In genomic region chr19:7871530-7872305, GRCh38 we compare ENCODE assay signal across 1 cellular context.
TF ChIP-seq lines count a peak whose summit lies in the region.

No MANE protein-coding gene starts in this region.

TF ChIP-seq in HepG2, 621 proteins besides CTCF, POLR2A, EP300 and RAD21 (continued from another document and continues in another):
- TF ChIP-seq TEAD3 (CRISPR knock-in tag; optimal IDR thresholded peaks at IDR 0.05; ENCODE audit: borderline replicate concordance), result peak; percentile 10
- TF ChIP-seq ZNF331 (CRISPR knock-in tag; IDR thresholded peaks at IDR 0.05), result no peak; the same call in 1 of the 2 replicates
- no peak for TF ChIP-seq ZNF883 (CRISPR knock-in tag; IDR thresholded peaks at IDR 0.05; ENCODE audit: not compliant biosample characterization)
- 0 out of 2 replicates have a peak, but pooled peaks have one; percentile 16 for TF ChIP-seq NR2C2 (CRISPR knock-in tag; IDR thresholded peaks at IDR 0.05; ENCODE audit: borderline replicate concordance)
- no peak for TF ChIP-seq KLF11 (CRISPR knock-in tag; IDR thresholded peaks at IDR 0.05)
- no peak for TF ChIP-seq ZNF788 (CRISPR knock-in tag; IDR thresholded peaks at IDR 0.05; ENCODE audit: borderline replicate concordance)
- no peak for TF ChIP-seq ATF3 (CRISPR knock-in tag; IDR thresholded peaks at IDR 0.05)
- TF ChIP-seq ZNF446 (CRISPR knock-in tag; IDR thresholded peaks at IDR 0.05), result no peak
- no peak for TF ChIP-seq KMT2B (CRISPR knock-in tag; IDR thresholded peaks at IDR 0.05)
- TF ChIP-seq ZNF17 (CRISPR knock-in tag; IDR thresholded peaks at IDR 0.05), result no peak
- TF ChIP-seq ZBTB39 (CRISPR knock-in tag; IDR thresholded peaks at IDR 0.05), result no peak
- TF ChIP-seq SMAD3 (CRISPR knock-in tag; IDR thresholded peaks at IDR 0.05), result no peak
- TF ChIP-seq HNF4G (IDR thresholded peaks at IDR 0.05; ENCODE audit: borderline replicate concordance, low read depth, low read length), result no peak
- TF ChIP-seq HNF4G (CRISPR knock-in tag; IDR thresholded peaks at IDR 0.05; ENCODE audit: borderline replicate concordance, low read depth), result no peak
- no peak for TF ChIP-seq ZNF24 (IDR thresholded peaks at IDR 0.05)
- TF ChIP-seq HMGXB3 (CRISPR knock-in tag; IDR thresholded peaks at IDR 0.05; ENCODE audit: borderline replicate concordance), result no peak
- no peak for TF ChIP-seq AGO1 (IDR thresholded peaks at IDR 0.05; ENCODE audit: low read depth, low read length, poor library complexity, severe bottlenecking)
- TF ChIP-seq ZNF136 (CRISPR knock-in tag; IDR thresholded peaks at IDR 0.05; ENCODE audit: low read depth), result no peak
- TF ChIP-seq ZNF564 (CRISPR knock-in tag; IDR thresholded peaks at IDR 0.05), result no peak
- no peak for TF ChIP-seq PPARG (CRISPR knock-in tag; conservative IDR thresholded peaks at IDR 0.05)
- no peak for TF ChIP-seq SUZ12 (IDR thresholded peaks at IDR 0.05; ENCODE audit: low read depth, low read length)
- no peak for TF ChIP-seq ZNF768 (CRISPR knock-in tag; IDR thresholded peaks at IDR 0.05)
- TF ChIP-seq HOMEZ (CRISPR knock-in tag; IDR thresholded peaks at IDR 0.05; ENCODE audit: low read depth), result peak; percentile 47; the same call in 1 of the 2 replicates
- TF ChIP-seq HMGA1 (CRISPR knock-in tag; conservative IDR thresholded peaks at IDR 0.05), result no peak
- no peak for TF ChIP-seq ZNF224 (CRISPR knock-in tag; IDR thresholded peaks at IDR 0.05)
- TF ChIP-seq IRF1 (CRISPR knock-in tag; IDR thresholded peaks at IDR 0.05; ENCODE audit: low read depth), result no peak
- TF ChIP-seq SPEN (CRISPR knock-in tag; IDR thresholded peaks at IDR 0.05; ENCODE audit: low read depth), result no peak
- TF ChIP-seq KDM6A (CRISPR knock-in tag; IDR thresholded peaks at IDR 0.05; ENCODE audit: low read depth), result no peak
- TF ChIP-seq HMG20A (CRISPR knock-in tag; IDR thresholded peaks at IDR 0.05; ENCODE audit: borderline replicate concordance), result no peak
- TF ChIP-seq ZNF710 (CRISPR knock-in tag; IDR thresholded peaks at IDR 0.05; ENCODE audit: borderline replicate concordance), result no peak
- no peak for TF ChIP-seq CERS6 (CRISPR knock-in tag; IDR thresholded peaks at IDR 0.05)
- no peak for TF ChIP-seq ZNF552 (CRISPR knock-in tag; IDR thresholded peaks at IDR 0.05; ENCODE audit: borderline replicate concordance)
- no peak for TF ChIP-seq IKZF1 (IDR thresholded peaks at IDR 0.05)
- TF ChIP-seq PAWR (CRISPR knock-in tag; IDR thresholded peaks at IDR 0.05; ENCODE audit: borderline replicate concordance), result no peak
- TF ChIP-seq SRSF4 (IDR thresholded peaks at IDR 0.05; ENCODE audit: low read depth, low read length, poor library complexity, severe bottlenecking), result no peak
- no peak for TF ChIP-seq ETV5 (CRISPR knock-in tag; IDR thresholded peaks at IDR 0.05; ENCODE audit: borderline replicate concordance)
- peak; percentile 64 for TF ChIP-seq TBX2 (CRISPR knock-in tag; IDR thresholded peaks at IDR 0.05; ENCODE audit: borderline replicate concordance)
- TF ChIP-seq ZSCAN5A (CRISPR knock-in tag; IDR thresholded peaks at IDR 0.05; ENCODE audit: borderline replicate concordance), result no peak
- TF ChIP-seq U2AF1 (optimal IDR thresholded peaks at IDR 0.05; ENCODE audit: low read depth, low read length), result no peak
- TF ChIP-seq PHF5A (CRISPR knock-in tag; IDR thresholded peaks at IDR 0.05; ENCODE audit: low read depth, unreplicated experiment), result no peak
- TF ChIP-seq ZNF124 (CRISPR knock-in tag; IDR thresholded peaks at IDR 0.05), result no peak
- TF ChIP-seq TARDBP (CRISPR knock-in tag; IDR thresholded peaks at IDR 0.05), result no peak
- no peak for TF ChIP-seq ZMAT3 (CRISPR knock-in tag; conservative IDR thresholded peaks at IDR 0.05)
- TF ChIP-seq HDAC1 (CRISPR knock-in tag; IDR thresholded peaks at IDR 0.05), result no peak; the same call in 1 of the 2 replicates
- TF ChIP-seq RFX3 (CRISPR knock-in tag; IDR thresholded peaks at IDR 0.05), result no peak
- TF ChIP-seq PRMT3 (CRISPR knock-in tag; IDR thresholded peaks at IDR 0.05; ENCODE audit: borderline replicate concordance, low read depth), result no peak
- no peak for TF ChIP-seq ZNF337 (CRISPR knock-in tag; IDR thresholded peaks at IDR 0.05; ENCODE audit: borderline replicate concordance, low read depth)
- no peak for TF ChIP-seq ZNF292 (CRISPR knock-in tag; IDR thresholded peaks at IDR 0.05; ENCODE audit: borderline replicate concordance, low read depth)
- no peak for TF ChIP-seq ZNF605 (CRISPR knock-in tag; IDR thresholded peaks at IDR 0.05)
- TF ChIP-seq SP5 (CRISPR knock-in tag; IDR thresholded peaks at IDR 0.05; ENCODE audit: borderline replicate concordance, low read depth), result no peak; the same call in 1 of the 2 replicates
- TF ChIP-seq SOX6 (IDR thresholded peaks at IDR 0.05), result no peak
- 0 out of 2 replicates have a peak, but pooled peaks have one; percentile 36 for TF ChIP-seq SOX6 (CRISPR knock-in tag; IDR thresholded peaks at IDR 0.05)
- no peak for TF ChIP-seq ZNF280D (CRISPR knock-in tag; IDR thresholded peaks at IDR 0.05)
- peak; percentile 59; the same call in 1 of the 2 replicates for TF ChIP-seq MAZ (IDR thresholded peaks at IDR 0.05; ENCODE audit: borderline replicate concordance, low read depth, low read length)
- peak; percentile 46; the same call in 1 of the 2 replicates for TF ChIP-seq MAZ (CRISPR knock-in tag; IDR thresholded peaks at IDR 0.05; ENCODE audit: low read depth)
